ENCODE assay signal across 1 cellular context in the genomic region with DNA sequence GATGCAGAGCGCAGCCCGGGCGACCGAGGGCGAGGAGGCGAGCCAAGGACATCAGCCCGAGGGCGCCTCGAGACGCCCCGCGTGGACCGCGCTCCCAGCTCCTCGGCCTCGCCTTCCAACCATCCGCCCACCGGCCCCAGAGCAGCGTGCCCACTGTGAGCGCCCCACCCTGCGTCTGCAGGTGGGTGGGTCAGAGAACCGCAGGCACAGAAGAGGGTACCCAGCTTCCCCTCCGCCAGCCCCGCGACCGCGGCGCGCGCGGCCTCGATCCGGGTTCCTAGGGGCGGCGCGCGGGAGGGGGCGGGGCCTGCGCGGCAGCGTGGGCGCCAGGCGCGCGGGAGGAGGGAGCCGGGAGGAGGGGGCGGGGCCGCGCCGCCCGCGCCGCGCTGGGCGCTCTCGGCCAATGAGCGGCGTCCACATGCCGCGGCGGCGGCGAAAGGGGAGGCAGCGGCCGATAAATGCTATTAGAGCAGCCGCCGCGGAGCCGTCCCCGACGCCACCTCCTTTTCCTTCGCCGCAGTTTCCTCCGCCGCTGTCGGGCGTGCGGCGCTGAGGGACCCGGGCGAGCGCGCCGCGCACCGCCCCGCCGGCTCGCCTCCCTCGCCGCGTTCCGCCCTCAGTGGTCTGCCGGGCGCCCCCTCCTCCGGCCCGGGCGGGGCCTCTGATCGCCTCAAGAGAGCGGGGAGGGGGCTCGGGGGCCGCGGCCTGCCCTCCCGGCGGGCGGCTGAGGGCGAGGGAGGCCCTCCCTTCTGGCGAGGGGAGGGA.
TF ChIP-seq lines count a peak whose summit lies in the region.

TSS of gene ATP2A2 (plus strand) at position 464 of the 765 bp plus-strand sequence. CDS start 543 bp downstream, outside the sequence.

TF ChIP-seq in K562, 482 proteins besides CTCF, POLR2A, EP300 and RAD21 (continued from another document and continues in another):
- no peak for TF ChIP-seq E2F1 (CRISPR knock-in tag; IDR thresholded peaks at IDR 0.05)
- 0 out of 2 replicates have a peak, but pooled peaks have one; percentile 56 for TF ChIP-seq ZNF24 (IDR thresholded peaks at IDR 0.05)
- TF ChIP-seq ZNF668 (CRISPR knock-in tag; IDR thresholded peaks at IDR 0.05): 0 out of 2 replicates have a peak, but pooled peaks have one; percentile 58
- TF ChIP-seq ZNF354B (CRISPR knock-in tag; IDR thresholded peaks at IDR 0.05): no peak
- TF ChIP-seq, protein P1, sequence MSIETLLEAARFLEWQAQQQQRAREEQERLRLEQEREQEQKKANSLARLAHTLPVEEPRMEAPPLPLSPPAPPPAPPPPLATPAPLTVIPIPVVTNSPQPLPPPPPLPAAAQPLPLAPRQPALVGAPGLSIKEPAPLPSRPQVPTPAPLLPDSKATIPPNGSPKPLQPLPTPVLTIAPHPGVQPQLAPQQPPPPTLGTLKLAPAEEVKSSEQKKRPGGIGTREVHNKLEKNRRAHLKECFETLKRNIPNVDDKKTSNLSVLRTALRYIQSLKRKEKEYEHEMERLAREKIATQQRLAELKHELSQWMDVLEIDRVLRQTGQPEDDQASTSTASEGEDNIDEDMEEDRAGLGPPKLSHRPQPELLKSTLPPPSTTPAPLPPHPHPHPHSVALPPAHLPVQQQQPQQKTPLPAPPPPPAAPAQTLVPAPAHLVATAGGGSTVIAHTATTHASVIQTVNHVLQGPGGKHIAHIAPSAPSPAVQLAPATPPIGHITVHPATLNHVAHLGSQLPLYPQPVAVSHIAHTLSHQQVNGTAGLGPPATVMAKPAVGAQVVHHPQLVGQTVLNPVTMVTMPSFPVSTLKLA (conservative IDR thresholded peaks at IDR 0.05): peak in 1 of 2 experiments; percentile 60; a peak in 2 of 4 replicates
- TF ChIP-seq ZNF12 (CRISPR knock-in tag; IDR thresholded peaks at IDR 0.05): no peak
- no peak for TF ChIP-seq HNRNPK (IDR thresholded peaks at IDR 0.05; ENCODE audit: low read depth, low read length, poor library complexity, severe bottlenecking)
- no peak for TF ChIP-seq NR0B1 (IDR thresholded peaks at IDR 0.05; ENCODE audit: partially characterized antibody)
- no peak; the same call in 1 of the 2 replicates for TF ChIP-seq THRB (CRISPR knock-in tag; conservative IDR thresholded peaks at IDR 0.05)
- no peak for TF ChIP-seq ZBTB12 (CRISPR knock-in tag; IDR thresholded peaks at IDR 0.05)
- TF ChIP-seq TAF15 (IDR thresholded peaks at IDR 0.05; ENCODE audit: low read depth, low read length): no peak
- no peak for TF ChIP-seq ZNF511 (CRISPR knock-in tag; IDR thresholded peaks at IDR 0.05)
- TF ChIP-seq SREBF1 (IDR thresholded peaks at IDR 0.05; ENCODE audit: borderline replicate concordance, low read depth, low read length): no peak
- no peak for TF ChIP-seq FOXA1 (IDR thresholded peaks at IDR 0.05; ENCODE audit: borderline replicate concordance)
- no peak for TF ChIP-seq MTF1 (CRISPR knock-in tag; IDR thresholded peaks at IDR 0.05; ENCODE audit: borderline replicate concordance)
- no peak for TF ChIP-seq CBFA2T2 (conservative IDR thresholded peaks at IDR 0.05)
- TF ChIP-seq STAT5B (CRISPR knock-in tag; IDR thresholded peaks at IDR 0.05): no peak
- no peak for TF ChIP-seq SMARCC2 (IDR thresholded peaks at IDR 0.05; ENCODE audit: low read depth)
- TF ChIP-seq BRD4 (IDR thresholded peaks at IDR 0.05): 0 out of 2 replicates have a peak, but pooled peaks have one; percentile 40
- TF ChIP-seq ELF4 (CRISPR knock-in tag; IDR thresholded peaks at IDR 0.05): no peak
- TF ChIP-seq, protein P2, sequence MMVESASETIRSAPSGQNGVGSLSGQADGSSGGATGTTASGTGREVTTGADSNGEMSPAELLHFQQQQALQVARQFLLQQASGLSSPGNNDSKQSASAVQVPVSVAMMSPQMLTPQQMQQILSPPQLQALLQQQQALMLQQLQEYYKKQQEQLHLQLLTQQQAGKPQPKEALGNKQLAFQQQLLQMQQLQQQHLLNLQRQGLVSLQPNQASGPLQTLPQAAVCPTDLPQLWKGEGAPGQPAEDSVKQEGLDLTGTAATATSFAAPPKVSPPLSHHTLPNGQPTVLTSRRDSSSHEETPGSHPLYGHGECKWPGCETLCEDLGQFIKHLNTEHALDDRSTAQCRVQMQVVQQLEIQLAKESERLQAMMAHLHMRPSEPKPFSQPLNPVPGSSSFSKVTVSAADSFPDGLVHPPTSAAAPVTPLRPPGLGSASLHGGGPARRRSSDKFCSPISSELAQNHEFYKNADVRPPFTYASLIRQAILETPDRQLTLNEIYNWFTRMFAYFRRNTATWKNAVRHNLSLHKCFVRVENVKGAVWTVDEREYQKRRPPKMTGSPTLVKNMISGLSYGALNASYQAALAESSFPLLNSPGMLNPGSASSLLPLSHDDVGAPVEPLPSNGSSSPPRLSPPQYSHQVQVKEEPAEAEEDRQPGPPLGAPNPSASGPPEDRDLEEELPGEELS (CRISPR knock-in tag; IDR thresholded peaks at IDR 0.05; ENCODE audit: borderline replicate concordance): no peak
- no peak for TF ChIP-seq CHCHD3 (CRISPR knock-in tag; IDR thresholded peaks at IDR 0.05)
- TF ChIP-seq AFF4 (CRISPR knock-in tag; IDR thresholded peaks at IDR 0.05): no peak
- TF ChIP-seq, protein P3, sequence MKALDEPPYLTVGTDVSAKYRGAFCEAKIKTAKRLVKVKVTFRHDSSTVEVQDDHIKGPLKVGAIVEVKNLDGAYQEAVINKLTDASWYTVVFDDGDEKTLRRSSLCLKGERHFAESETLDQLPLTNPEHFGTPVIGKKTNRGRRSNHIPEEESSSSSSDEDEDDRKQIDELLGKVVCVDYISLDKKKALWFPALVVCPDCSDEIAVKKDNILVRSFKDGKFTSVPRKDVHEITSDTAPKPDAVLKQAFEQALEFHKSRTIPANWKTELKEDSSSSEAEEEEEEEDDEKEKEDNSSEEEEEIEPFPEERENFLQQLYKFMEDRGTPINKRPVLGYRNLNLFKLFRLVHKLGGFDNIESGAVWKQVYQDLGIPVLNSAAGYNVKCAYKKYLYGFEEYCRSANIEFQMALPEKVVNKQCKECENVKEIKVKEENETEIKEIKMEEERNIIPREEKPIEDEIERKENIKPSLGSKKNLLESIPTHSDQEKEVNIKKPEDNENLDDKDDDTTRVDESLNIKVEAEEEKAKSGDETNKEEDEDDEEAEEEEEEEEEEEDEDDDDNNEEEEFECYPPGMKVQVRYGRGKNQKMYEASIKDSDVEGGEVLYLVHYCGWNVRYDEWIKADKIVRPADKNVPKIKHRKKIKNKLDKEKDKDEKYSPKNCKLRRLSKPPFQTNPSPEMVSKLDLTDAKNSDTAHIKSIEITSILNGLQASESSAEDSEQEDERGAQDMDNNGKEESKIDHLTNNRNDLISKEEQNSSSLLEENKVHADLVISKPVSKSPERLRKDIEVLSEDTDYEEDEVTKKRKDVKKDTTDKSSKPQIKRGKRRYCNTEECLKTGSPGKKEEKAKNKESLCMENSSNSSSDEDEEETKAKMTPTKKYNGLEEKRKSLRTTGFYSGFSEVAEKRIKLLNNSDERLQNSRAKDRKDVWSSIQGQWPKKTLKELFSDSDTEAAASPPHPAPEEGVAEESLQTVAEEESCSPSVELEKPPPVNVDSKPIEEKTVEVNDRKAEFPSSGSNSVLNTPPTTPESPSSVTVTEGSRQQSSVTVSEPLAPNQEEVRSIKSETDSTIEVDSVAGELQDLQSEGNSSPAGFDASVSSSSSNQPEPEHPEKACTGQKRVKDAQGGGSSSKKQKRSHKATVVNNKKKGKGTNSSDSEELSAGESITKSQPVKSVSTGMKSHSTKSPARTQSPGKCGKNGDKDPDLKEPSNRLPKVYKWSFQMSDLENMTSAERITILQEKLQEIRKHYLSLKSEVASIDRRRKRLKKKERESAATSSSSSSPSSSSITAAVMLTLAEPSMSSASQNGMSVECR (CRISPR knock-in tag; IDR thresholded peaks at IDR 0.05): 0 out of 2 replicates have a peak, but pooled peaks have one; percentile 42
- TF ChIP-seq, protein P4, sequence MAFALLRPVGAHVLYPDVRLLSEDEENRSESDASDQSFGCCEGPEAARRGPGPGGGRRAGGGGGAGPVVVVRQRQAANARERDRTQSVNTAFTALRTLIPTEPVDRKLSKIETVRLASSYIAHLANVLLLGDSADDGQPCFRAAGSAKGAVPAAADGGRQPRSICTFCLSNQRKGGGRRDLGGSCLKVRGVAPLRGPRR (CRISPR knock-in tag; IDR thresholded peaks at IDR 0.05): no peak; the same call in 1 of the 2 replicates
- TF ChIP-seq TRIM28 (IDR thresholded peaks at IDR 0.05): 0 out of 2 replicates have a peak, but pooled peaks have one; percentile 36
- TF ChIP-seq ARID1B (IDR thresholded peaks at IDR 0.05): no peak
- no peak for TF ChIP-seq NEUROD1 (IDR thresholded peaks at IDR 0.05; ENCODE audit: borderline replicate concordance, low read depth, low read length, partially characterized antibody)
- no peak for TF ChIP-seq KDM1A (IDR thresholded peaks at IDR 0.05)
- TF ChIP-seq, protein P5, sequence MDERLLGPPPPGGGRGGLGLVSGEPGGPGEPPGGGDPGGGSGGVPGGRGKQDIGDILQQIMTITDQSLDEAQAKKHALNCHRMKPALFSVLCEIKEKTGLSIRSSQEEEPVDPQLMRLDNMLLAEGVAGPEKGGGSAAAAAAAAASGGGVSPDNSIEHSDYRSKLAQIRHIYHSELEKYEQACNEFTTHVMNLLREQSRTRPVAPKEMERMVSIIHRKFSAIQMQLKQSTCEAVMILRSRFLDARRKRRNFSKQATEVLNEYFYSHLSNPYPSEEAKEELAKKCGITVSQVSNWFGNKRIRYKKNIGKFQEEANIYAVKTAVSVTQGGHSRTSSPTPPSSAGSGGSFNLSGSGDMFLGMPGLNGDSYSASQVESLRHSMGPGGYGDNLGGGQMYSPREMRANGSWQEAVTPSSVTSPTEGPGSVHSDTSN (CRISPR knock-in tag; IDR thresholded peaks at IDR 0.05; ENCODE audit: low read depth): no peak
- TF ChIP-seq, protein P5 (tag; conservative IDR thresholded peaks at IDR 0.05; ENCODE audit: low read depth): no peak
